Comparison of ENCODE assay signal across 1 cellular context in genomic region chr6:158230967-158231550, GRCh38.
TF ChIP-seq lines count a peak whose summit lies in the region.

No MANE protein-coding gene starts in this region.

TF ChIP-seq in A549, 52 proteins besides CTCF, POLR2A, EP300 and RAD21 (continued from another document):
- no peak for TF ChIP-seq REST (IDR thresholded peaks at IDR 0.05)
- no peak for TF ChIP-seq KDM5A (IDR thresholded peaks at IDR 0.05)
- TF ChIP-seq, protein P1, sequence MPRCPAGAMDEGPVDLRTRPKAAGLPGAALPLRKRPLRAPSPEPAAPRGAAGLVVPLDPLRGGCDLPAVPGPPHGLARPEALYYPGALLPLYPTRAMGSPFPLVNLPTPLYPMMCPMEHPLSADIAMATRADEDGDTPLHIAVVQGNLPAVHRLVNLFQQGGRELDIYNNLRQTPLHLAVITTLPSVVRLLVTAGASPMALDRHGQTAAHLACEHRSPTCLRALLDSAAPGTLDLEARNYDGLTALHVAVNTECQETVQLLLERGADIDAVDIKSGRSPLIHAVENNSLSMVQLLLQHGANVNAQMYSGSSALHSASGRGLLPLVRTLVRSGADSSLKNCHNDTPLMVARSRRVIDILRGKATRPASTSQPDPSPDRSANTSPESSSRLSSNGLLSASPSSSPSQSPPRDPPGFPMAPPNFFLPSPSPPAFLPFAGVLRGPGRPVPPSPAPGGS (IDR thresholded peaks at IDR 0.05), result no peak
- TF ChIP-seq, protein P2, sequence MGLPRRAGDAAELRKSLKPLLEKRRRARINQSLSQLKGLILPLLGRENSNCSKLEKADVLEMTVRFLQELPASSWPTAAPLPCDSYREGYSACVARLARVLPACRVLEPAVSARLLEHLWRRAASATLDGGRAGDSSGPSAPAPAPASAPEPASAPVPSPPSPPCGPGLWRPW (IDR thresholded peaks at IDR 0.05), result no peak
- no peak for TF ChIP-seq EHF (CRISPR knock-in tag; IDR thresholded peaks at IDR 0.05)
- no peak for TF ChIP-seq FOSL2 (IDR thresholded peaks at IDR 0.05)
- no peak for TF ChIP-seq FOSL2 (CRISPR knock-in tag; IDR thresholded peaks at IDR 0.05)
- TF ChIP-seq HEYL (CRISPR knock-in tag; IDR thresholded peaks at IDR 0.05), result no peak
TF ChIP-seq in A549: peak in this region for 0.
